In the genomic region with DNA sequence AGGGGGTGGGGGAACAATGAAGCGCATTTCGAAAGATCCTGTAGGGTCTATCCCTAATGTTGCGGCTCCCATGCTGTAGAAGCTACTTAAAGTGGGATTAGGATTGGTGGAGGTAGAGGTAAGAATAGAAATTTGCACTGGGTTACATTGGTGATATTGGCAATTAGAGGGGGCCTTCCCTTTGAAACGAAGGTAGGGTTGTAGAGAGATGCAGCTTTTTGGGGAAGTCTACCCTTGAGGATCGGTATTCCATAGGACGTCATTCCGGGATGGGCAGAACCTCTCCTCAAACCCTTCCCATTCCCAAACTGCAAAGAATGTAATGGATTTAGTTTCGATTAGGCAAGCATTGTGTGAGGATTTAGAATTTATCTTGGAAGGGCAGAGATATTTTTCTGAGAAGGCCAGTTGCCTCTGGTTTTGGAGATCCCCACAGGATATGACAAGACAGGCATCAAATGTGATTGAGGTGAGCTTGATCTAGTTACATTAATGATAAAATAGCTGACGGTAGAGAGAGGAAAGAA, we compare ENCODE assay signal across 8 cellular contexts. TPM values are rescaled to one million over a fixed set of nuclear protein-coding genes. Genes with fewer than 3 reads are reported as not detected.
DNase-seq lines count a peak whose midpoint lies in the region; ATAC-seq, FAIRE-seq and TF ChIP-seq lines count a peak whose summit lies in the region.
"Had no signal": no experiment of that assay in that cellular context is flagged by ENCODE, and none has a peak within 500 bp of the region (broad histone marks: within the 10 kb centered on the region; RNA-seq: fewer than 3 reads in every experiment).

No MANE protein-coding gene starts in this region.

- H3K4me2 ChIP-seq in OCI-LY1 (ENCODE audit: low read length), result peak overlapping the region; percentile 91

- no peak for ATAC-seq in GM21447 (IDR thresholded peaks at IDR 0.05; ENCODE audit: unreplicated experiment)
- no peak for ATAC-seq in HG02973 (IDR thresholded peaks at IDR 0.05; ENCODE audit: unreplicated experiment)

- DNase-seq in GM12865 (ENCODE audit: low read depth), result peak; percentile 28
- DNase-seq in dorsolateral prefrontal cortex, result no peak
- DNase-seq in frontal cortex (ENCODE audit: low spot score in 2 of 2), result no peak
- DNase-seq: NCI-H526 had no signal

- H3K4me1 ChIP-seq in OCI-LY1 (ENCODE audit: insufficient read depth, low read length, severe bottlenecking), result peaks cover 57% of the 10 kb centered on the region
- H3K4me1 ChIP-seq in neutrophil (ENCODE audit: control insufficient read depth in 1 of 2, insufficient read depth in 1 of 2, low read depth in 1 of 2, low read length in 1 of 2), result peaks cover 74 to 89% of the 10 kb centered on the region in 2 experiments

- peaks cover 49% of the 10 kb centered on the region for H3K79me2 ChIP-seq in OCI-LY1 (ENCODE audit: insufficient read depth, low read length)

- peaks cover 98% of the 10 kb centered on the region for H3K36me3 ChIP-seq in OCI-LY1 (ENCODE audit: insufficient read depth, low read length)
- H3K36me3 ChIP-seq in neutrophil, result peaks cover 94% of the 10 kb centered on the region

- TF ChIP-seq CTCF in GM12865 (IDR thresholded peaks at IDR 0.05; ENCODE audit: insufficient read depth, low read depth, low read length, missing control alignments) (no peak), OCI-LY1 (IDR thresholded peaks at IDR 0.05; ENCODE audit: low read length) (no peak), dorsolateral prefrontal cortex (IDR thresholded peaks at IDR 0.05 in 54 of 56, conservative IDR thresholded peaks at IDR 0.05 in 2 of 56; ENCODE audit: low read depth in 1 of 56, partially characterized antibody in 56 of 56) (no peak), neutrophil (IDR thresholded peaks at IDR 0.05) (no peak)

- no peaks in the 10 kb centered on the region for H4K20me1 ChIP-seq in OCI-LY1 (ENCODE audit: insufficient read depth, low read length)

- H2AFZ ChIP-seq in OCI-LY1 (ENCODE audit: low read length), result no peak overlapping the region

- H3K27me3 ChIP-seq in OCI-LY1 (ENCODE audit: insufficient read depth, low read length) (no peaks in the 10 kb centered on the region), dorsolateral prefrontal cortex (no peaks in the 10 kb centered on the region), neutrophil (no peaks in the 10 kb centered on the region)

- no peaks in the 10 kb centered on the region for H3K9me2 ChIP-seq in OCI-LY1 (ENCODE audit: low read depth, low read length)

- FAIRE-seq in frontal cortex (lab: Jason Lieb, UNC), result no peak

- peaks cover 17% of the 10 kb centered on the region for H3K9me3 ChIP-seq in OCI-LY1 (ENCODE audit: low read length)
- peaks cover 2% of the 10 kb centered on the region for H3K9me3 ChIP-seq in neutrophil

- no peak overlapping the region for H3K9ac ChIP-seq in OCI-LY1 (ENCODE audit: low read length)

- H3F3A ChIP-seq in OCI-LY1 (ENCODE audit: insufficient read depth, low read length), result peaks cover 12% of the 10 kb centered on the region

- no peak overlapping the region for H3K27ac ChIP-seq in OCI-LY1 (ENCODE audit: low read depth, low read length, poor library complexity, severe bottlenecking)
- H3K27ac ChIP-seq in dorsolateral prefrontal cortex, result peak overlapping the region in 15 of 59 donors; percentile 1 to 60 (median 23)
- peak overlapping the region; percentile 97 for H3K27ac ChIP-seq in neutrophil

- intact Hi-C loops in dorsolateral prefrontal cortex (cut with DNase I), result no loop called here

- peak overlapping the region; percentile 90 for H3K4me3 ChIP-seq in GM12865 (ENCODE audit: low read depth, low read length)
- peak overlapping the region; percentile 100 for H3K4me3 ChIP-seq in OCI-LY1 (ENCODE audit: low read depth, low read length, poor library complexity, severe bottlenecking)
- peak overlapping the region in 31 of 59 donors; percentile 4 to 95 (median 28) for H3K4me3 ChIP-seq in dorsolateral prefrontal cortex
- H3K4me3 ChIP-seq in neutrophil (ENCODE audit: low read depth in 1 of 2, low read length in 1 of 2), result peak overlapping the region; percentile 6 to 98

RNA-seq across cellular contexts. Expression of gene ZNFX1, which starts 5.4 kb away (rescaled TPM):
- total RNA-seq in dorsolateral prefrontal cortex (10 to 100 TPM; 21.0 to 37.9 (median 26.1) TPM), frontal cortex (13.0 TPM)

Comparison
In these comparisons a context has a peak if more than half of its experiments do, and no peak if none do; other contexts are left out.
1. H3K4me3 ChIP-seq: peak in every context shown above with its lines; median percentile 100 in OCI-LY1; 90 in GM12865; 52 in neutrophil; 28 in dorsolateral prefrontal cortex.